Comparison of ENCODE assay signal across 24 cellular contexts in the genomic region with DNA sequence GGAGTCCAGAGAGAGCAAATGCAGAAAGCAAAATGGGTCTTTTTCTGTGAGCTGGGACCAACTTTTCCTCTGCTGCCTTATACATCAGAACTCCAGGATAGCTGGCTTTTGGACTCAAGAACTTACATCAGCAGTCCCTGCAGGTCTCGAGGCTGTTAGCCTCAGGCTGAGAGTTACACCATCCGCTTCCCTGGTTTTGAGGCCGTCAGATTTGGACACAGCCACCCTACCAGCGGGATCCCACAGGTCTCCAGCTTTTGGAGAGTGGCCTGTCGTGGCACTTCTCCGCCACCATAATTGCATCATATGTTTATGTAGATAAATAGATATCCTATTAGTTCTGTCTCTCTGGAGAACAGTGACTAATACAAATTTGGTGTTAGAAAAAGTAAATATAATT.
"Had no signal": no experiment of that assay in that cellular context is flagged by ENCODE, and none has a peak within 500 bp of the region (broad histone marks: within the 10 kb centered on the region; RNA-seq: fewer than 3 reads in every experiment).

No MANE protein-coding gene starts in this region.

- FAIRE-seq: pancreas, small intestine had no signal

- DNase-seq: naive thymus-derived CD4-positive, alpha-beta T cell; natural killer cell; nucleus accumbens; pancreas; psoas muscle; right cardiac atrium; right lobe of liver; sigmoid colon; small intestine; stimulated activated CD4-positive, alpha-beta T cell treated with anti-CD3 and anti-CD28 coated beads, Interleukin-15, amount 100 ng/mL, for 24 hours; stimulated activated CD4-positive, alpha-beta T cell treated with anti-CD3 and anti-CD28 coated beads, Interleukin-2, amount 100 ng/mL, for 24 hours; stimulated activated CD4-positive, alpha-beta T cell treated with anti-CD3 and anti-CD28 coated beads, Interleukin-2, amount 100 ng/mL, for 48 hours; stimulated activated CD4-positive, alpha-beta T cell treated with anti-CD3 and anti-CD28 coated beads, Interleukin-4, amount 100 ng/mL, for 24 hours; stimulated activated naive B cell treated with anti-CD40 and anti-IgM and Interleukin-4, amounts not matched to agents 10 μg/mL and 1 μg/mL and 100 μg/mL, for 72 hours; stimulated activated naive CD4-positive, alpha-beta T cell treated with Interleukin-2 at 50 U/mL for 16 hours; stomach; thyroid gland; upper lobe of right lung; uterus had no signal

- H3K4me2 ChIP-seq: neural progenitor cell had no signal

- H2AFZ ChIP-seq: neural progenitor cell had no signal

- H3K4me3 ChIP-seq: neural progenitor cell, pancreas, psoas muscle, right lobe of liver, sigmoid colon, stomach, thoracic aorta, thyroid gland, tibial nerve, upper lobe of right lung, uterus had no signal

- H3K36me3 ChIP-seq: neural progenitor cell, neutrophil, pancreas, right lobe of liver, sigmoid colon, stomach, thoracic aorta, thyroid gland, tibial nerve, upper lobe of right lung, uterus had no signal

- H3K27me3 ChIP-seq: neural progenitor cell, pancreas, right lobe of liver, sigmoid colon, stomach, thyroid gland, tibial nerve, upper lobe of right lung, uterus had no signal

- ATAC-seq: naive thymus-derived CD4-positive, alpha-beta T cell; natural killer cell; pancreas; psoas muscle; right cardiac atrium; stimulated activated effector memory CD8-positive, alpha-beta T cell treated with anti-CD3 and anti-CD28 coated beads, Interleukin-12 subunit alpha, Interleukin-12 subunit beta, amount 100 ng/mL, for 72 hours; stimulated activated naive B cell treated with anti-CD40 and anti-IgM and Interleukin-4, amounts not matched to agents 10 μg/mL and 1 μg/mL and 100 μg/mL, for 72 hours; upper lobe of right lung had no signal

- H3K9me3 ChIP-seq: neutrophil, pancreas, psoas muscle, right lobe of liver, sigmoid colon, stomach, thoracic aorta, thyroid gland, tibial nerve, upper lobe of right lung, uterus had no signal

- H3K27ac ChIP-seq: neural progenitor cell, neutrophil, pancreas, psoas muscle, right lobe of liver, sigmoid colon, stomach, thoracic aorta, thyroid gland, tibial nerve, upper lobe of right lung, uterus had no signal

- H3K9ac ChIP-seq: neural progenitor cell had no signal

- H3K4me1 ChIP-seq: pancreas, psoas muscle, sigmoid colon, stomach, thyroid gland, tibial nerve, upper lobe of right lung, uterus had no signal
